ENCODE assay signal across 13 cellular contexts in genomic region chr5:169804861-169805260, GRCh38.
DNase-seq lines count a peak whose midpoint lies in the region; FAIRE-seq and TF ChIP-seq lines count a peak whose summit lies in the region.
"Had no signal": no experiment of that assay in that cellular context is flagged by ENCODE, and none has a peak within 500 bp of the region (broad histone marks: within the 10 kb centered on the region; RNA-seq: fewer than 3 reads in every experiment).

No MANE protein-coding gene starts in this region.

- no peak for FAIRE-seq in urothelium cell line (lab: Jason Lieb, UNC)

- H3K27me3 Mint-ChIP-seq in T-helper 1 cell treated with Interleukin-12 subunit alpha and Interleukin-12 subunit beta and Interleukin-4 antibody, amounts not matched to agents 30 μg/mL and 1 μg/mL, for 36 hours (ENCODE audit: low read depth): no peaks in the 10 kb centered on the region
- peaks cover 5% of the 10 kb centered on the region for H3K27me3 Mint-ChIP-seq in chondrocyte (ENCODE audit: low read depth)
- H3K27me3 Mint-ChIP-seq: naive thymus-derived CD8-positive, alpha-beta T cell had no signal

- peak overlapping the region; percentile 88 for H3K27ac Mint-ChIP-seq in T-helper 1 cell treated with Interleukin-12 subunit alpha and Interleukin-12 subunit beta and Interleukin-4 antibody, amounts not matched to agents 30 μg/mL and 1 μg/mL, for 36 hours
- H3K27ac Mint-ChIP-seq in chondrocyte (ENCODE audit: unreplicated experiment): peak overlapping the region; percentile 50

- H3K4me3 ChIP-seq in GM08714 (ENCODE audit: low read length) (peak overlapping the region; percentile 0; the same call in 1 of the 2 replicates), smooth muscle cell (no peak overlapping the region)
- H3K4me3 ChIP-seq: ascending aorta, K562, right lobe of liver had no signal

- H3K4me3 Mint-ChIP-seq in T-helper 1 cell treated with Interleukin-12 subunit alpha and Interleukin-12 subunit beta and Interleukin-4 antibody, amounts not matched to agents 30 μg/mL and 1 μg/mL, for 36 hours: peak overlapping the region; percentile 43
- no peak overlapping the region for H3K4me3 Mint-ChIP-seq in chondrocyte (ENCODE audit: unreplicated experiment)

- H3K4me1 Mint-ChIP-seq in T-helper 1 cell treated with Interleukin-12 subunit alpha and Interleukin-12 subunit beta and Interleukin-4 antibody, amounts not matched to agents 30 μg/mL and 1 μg/mL, for 36 hours (ENCODE audit: low read depth): peaks cover 39% of the 10 kb centered on the region
- peaks cover 32% of the 10 kb centered on the region for H3K4me1 Mint-ChIP-seq in chondrocyte (ENCODE audit: low read depth)

- H3K27me3 ChIP-seq in smooth muscle cell (ENCODE audit: low read depth): no peaks in the 10 kb centered on the region
- H3K27me3 ChIP-seq: ascending aorta, right lobe of liver had no signal

- H3K4me1 ChIP-seq in smooth muscle cell (ENCODE audit: low read depth): peaks cover 21% of the 10 kb centered on the region
- H3K4me1 ChIP-seq: ascending aorta, right lobe of liver had no signal

- H3K4me2 ChIP-seq in smooth muscle cell: peak overlapping the region; percentile 74

- no peaks in the 10 kb centered on the region for H3K9me3 ChIP-seq in smooth muscle cell (replicated peaks; ENCODE audit: low read depth)
- H3K9me3 ChIP-seq: ascending aorta, right lobe of liver had no signal

- H3K9me3 Mint-ChIP-seq in T-helper 1 cell treated with Interleukin-12 subunit alpha and Interleukin-12 subunit beta and Interleukin-4 antibody, amounts not matched to agents 30 μg/mL and 1 μg/mL, for 36 hours: no peaks in the 10 kb centered on the region
- no peaks in the 10 kb centered on the region for H3K9me3 Mint-ChIP-seq in chondrocyte (ENCODE audit: low read depth)
- H3K9me3 Mint-ChIP-seq: naive thymus-derived CD8-positive, alpha-beta T cell had no signal

- TF ChIP-seq CTCF in chondrocyte (IDR thresholded peaks at IDR 0.05): no peak
- no peak for TF ChIP-seq CTCF in smooth muscle cell (IDR thresholded peaks at IDR 0.05; ENCODE audit: borderline replicate concordance, insufficient read depth, poor library complexity, severe bottlenecking)

- H3K36me3 ChIP-seq in smooth muscle cell (ENCODE audit: low read depth): no peaks in the 10 kb centered on the region
- H3K36me3 ChIP-seq: ascending aorta, right lobe of liver had no signal

- H3K36me3 Mint-ChIP-seq in T-helper 1 cell treated with Interleukin-12 subunit alpha and Interleukin-12 subunit beta and Interleukin-4 antibody, amounts not matched to agents 30 μg/mL and 1 μg/mL, for 36 hours (ENCODE audit: low read depth): peaks cover 48% of the 10 kb centered on the region
- no peaks in the 10 kb centered on the region for H3K36me3 Mint-ChIP-seq in chondrocyte (ENCODE audit: low read depth)

- WGBS in smooth muscle cell (ENCODE audit: low lambda C conversion rate): 100% methylated on average over 1 of the region's 1 CpG

- no peaks in the 10 kb centered on the region for H4K20me1 ChIP-seq in smooth muscle cell (ENCODE audit: low read depth)

- H2AFZ ChIP-seq in smooth muscle cell (ENCODE audit: low read depth): no peak overlapping the region

- peak overlapping the region; percentile 58 for H3K9ac ChIP-seq in smooth muscle cell (ENCODE audit: low read depth)

- no peaks in the 10 kb centered on the region for H3K79me2 ChIP-seq in smooth muscle cell (ENCODE audit: low read depth)

- DNase-seq in chondrocyte (ENCODE audit: low spot score) (no peak), smooth muscle cell (lab: John Stamatoyannopoulos, UW; ENCODE audit: unreplicated experiment) (no peak), 8988T (no peak), urothelium cell line (ENCODE audit: low spot score) (no peak), DMS153 treated with DMSO at 0.1 percent for 48 hours (lab: John Stamatoyannopoulos, UW; ENCODE audit: unreplicated experiment) (no peak)
- DNase-seq: effector CD8-positive, alpha-beta T cell; NCI-H1694; right lobe of liver had no signal

- peaks cover 3% of the 10 kb centered on the region for H3F3A ChIP-seq in smooth muscle cell (ENCODE audit: low read depth)

- peak overlapping the region; percentile 98 for H3K27ac ChIP-seq in smooth muscle cell (ENCODE audit: low read depth)
- H3K27ac ChIP-seq: ascending aorta, right lobe of liver had no signal
